In the genomic region with DNA sequence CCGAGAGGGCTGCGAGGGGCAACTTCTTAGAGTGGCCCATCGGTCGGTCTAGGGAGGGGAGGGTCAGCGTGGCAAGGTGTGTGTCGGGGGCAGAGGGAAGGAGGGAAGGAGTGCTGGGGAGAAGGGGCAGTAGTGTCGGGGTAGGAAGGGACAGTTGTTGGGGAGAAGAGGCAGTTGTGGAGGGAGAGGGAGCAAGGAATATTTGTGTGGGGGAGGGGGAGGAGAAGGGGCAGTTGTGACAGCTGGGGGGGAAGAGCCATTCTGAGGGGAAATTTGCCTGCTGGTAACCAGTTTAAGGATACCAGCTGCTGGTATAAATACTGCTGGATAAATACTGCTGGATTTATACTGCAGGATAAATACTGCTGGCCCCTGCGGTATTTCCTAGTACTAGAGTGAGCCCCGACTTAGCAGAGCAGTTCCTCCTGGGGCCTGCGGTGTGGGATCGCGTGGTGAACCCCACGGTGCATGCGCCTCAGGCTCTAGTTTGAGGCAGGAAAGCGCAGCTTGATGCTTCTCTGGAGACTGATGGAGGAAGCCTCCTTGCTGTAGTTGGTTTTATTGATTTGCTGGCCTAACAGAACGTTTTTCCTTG, we compare ENCODE assay signal across 8 cellular contexts.
DNase-seq lines count a peak whose midpoint lies in the region; ATAC-seq and TF ChIP-seq lines count a peak whose summit lies in the region.

No MANE protein-coding gene starts in this region.

- H3K4me1 ChIP-seq in OCI-LY3 (ENCODE audit: low read length) = peaks cover 9% of the 10 kb centered on the region
- peaks cover 18% of the 10 kb centered on the region for H3K4me1 ChIP-seq in effector memory CD4-positive, alpha-beta T cell (ENCODE audit: control insufficient read depth, insufficient read depth, low read length, poor library complexity, severe bottlenecking)

- peak overlapping the region; percentile 95 for H3K4me2 ChIP-seq in OCI-LY3 (ENCODE audit: low read length)

- DNase-seq in GF-D8 (lab: John Stamatoyannopoulos, UW) (peak; percentile 26), nephron progenitor cell (no peak), NCI-H510A treated with DMSO at 0.1 percent for 48 hours (lab: John Stamatoyannopoulos, UW) (no peak), dedifferentiated amniotic fluid mesenchymal stem cell (ENCODE audit: extremely low spot score) (no peak)
- DNase-seq in effector memory CD4-positive, alpha-beta T cell = no peak

- H4K20me1 ChIP-seq in OCI-LY3 (ENCODE audit: insufficient read depth, low read length) = no peaks in the 10 kb centered on the region

- no peaks in the 10 kb centered on the region for H3K9me3 Mint-ChIP-seq in nephron progenitor cell

- TF ChIP-seq CTCF in OCI-LY3 (IDR thresholded peaks at IDR 0.05; ENCODE audit: low read depth, low read length) (no peak), nephron progenitor cell (IDR thresholded peaks at IDR 0.05) (no peak)

- H3K4me1 Mint-ChIP-seq in nephron progenitor cell = peaks cover 72% of the 10 kb centered on the region

- no peaks in the 10 kb centered on the region for H3K9me3 ChIP-seq in OCI-LY3 (ENCODE audit: insufficient read depth, low read length)
- H3K9me3 ChIP-seq in effector memory CD4-positive, alpha-beta T cell (ENCODE audit: control insufficient read depth, low read length) = no peaks in the 10 kb centered on the region

- no peaks in the 10 kb centered on the region for H3K36me3 Mint-ChIP-seq in nephron progenitor cell (ENCODE audit: low read depth)

- no peaks in the 10 kb centered on the region for H3K36me3 ChIP-seq in OCI-LY3 (replicated peaks; ENCODE audit: low read depth, low read length)
- H3K36me3 ChIP-seq in effector memory CD4-positive, alpha-beta T cell (ENCODE audit: control insufficient read depth, insufficient read depth, low read length) = no peaks in the 10 kb centered on the region

- no peak overlapping the region for H3K27ac ChIP-seq in OCI-LY3 (ENCODE audit: low read length)
- H3K27ac ChIP-seq in effector memory CD4-positive, alpha-beta T cell (ENCODE audit: insufficient read depth, low read length, poor library complexity, severe bottlenecking) = no peak overlapping the region

- H3K4me3 Mint-ChIP-seq in nephron progenitor cell = peak overlapping the region; percentile 86

- H3K79me2 ChIP-seq in OCI-LY3 (ENCODE audit: low read length) = no peaks in the 10 kb centered on the region

- peaks cover 51% of the 10 kb centered on the region for H3K27me3 Mint-ChIP-seq in nephron progenitor cell (ENCODE audit: low read depth, poor library complexity)

- peak overlapping the region; percentile 57; the same call in 1 of the 2 replicates for H3K9ac ChIP-seq in OCI-LY3 (ENCODE audit: low read length)

- peak overlapping the region; percentile 83 for H3K4me3 ChIP-seq in OCI-LY3 (ENCODE audit: low read length)
- H3K4me3 ChIP-seq in effector memory CD4-positive, alpha-beta T cell (ENCODE audit: insufficient read depth, low read depth, low read length, poor library complexity, severe bottlenecking) = peak overlapping the region; percentile 37

- ATAC-seq in HG02884 (IDR thresholded peaks at IDR 0.05; ENCODE audit: unreplicated experiment) (no peak), GM18861 (IDR thresholded peaks at IDR 0.05; ENCODE audit: unreplicated experiment) (no peak)

- H3K27ac Mint-ChIP-seq in nephron progenitor cell = no peak overlapping the region

- peaks cover 50% of the 10 kb centered on the region for H3K27me3 ChIP-seq in OCI-LY3 (ENCODE audit: low read depth, low read length)
- peaks cover 29% of the 10 kb centered on the region for H3K27me3 ChIP-seq in effector memory CD4-positive, alpha-beta T cell (replicated peaks; ENCODE audit: control insufficient read depth, insufficient read depth, low read length, poor library complexity, severe bottlenecking)

- peak overlapping the region; percentile 46; the same call in 1 of the 2 replicates for H2AFZ ChIP-seq in OCI-LY3 (ENCODE audit: low read depth, low read length)
